ENCODE assay signal across 13 cellular contexts in genomic region chr14:79016828-79017505, GRCh38.
A peak's percentile ranks its signal among the peaks of the same experiment; 100 is the strongest.
DNase-seq lines count a peak whose midpoint lies in the region; ATAC-seq lines count a peak whose summit lies in the region.
"Had no signal": no experiment of that assay in that cellular context is flagged by ENCODE, and none has a peak within 500 bp of the region (broad histone marks: within the 10 kb centered on the region; RNA-seq: fewer than 3 reads in every experiment).

No MANE protein-coding gene starts in this region.

- no peak for ATAC-seq in HG03159 (IDR thresholded peaks at IDR 0.05; ENCODE audit: unreplicated experiment)
- ATAC-seq: activated naive CD8-positive, alpha-beta T cell treated with anti-CD3 and anti-CD28 coated beads, Interleukin-2, amount 50 U/mL, for 24 hours; T-helper 17 cell had no signal

- H3K27me3 ChIP-seq in trophoblast cell (ENCODE audit: insufficient read depth, low read length): no peaks in the 10 kb centered on the region
- H3K27me3 ChIP-seq: neutrophil had no signal

- DNase-seq in DMS79 treated with DMSO at 0.1 percent for 48 hours (lab: John Stamatoyannopoulos, UW) (peak; percentile 95), NCI-H1694 treated with DMSO at 0.1 percent for 48 hours (lab: John Stamatoyannopoulos, UW) (peak; percentile 60), dedifferentiated amniotic fluid mesenchymal stem cell (ENCODE audit: extremely low spot score) (peak; percentile 50), non-pigmented ciliary epithelial cell (ENCODE audit: low read depth) (peak; percentile 72), T-helper 1 cell (no peak), trophoblast cell (no peak)
- DNase-seq in activated effector memory CD4-positive, alpha-beta T cell treated with Interleukin-2 at 50 U/mL for 16 hours: no peak
- DNase-seq: activated naive CD8-positive, alpha-beta T cell treated with anti-CD3 and anti-CD28 coated beads, Interleukin-2, amount 50 U/mL, for 24 hours; left ventricle myocardium inferior; NCI-H82; T-helper 17 cell had no signal

- no peak overlapping the region for H3K4ac ChIP-seq in trophoblast cell (ENCODE audit: low read depth, low read length)

- no peak overlapping the region for H3K14ac ChIP-seq in trophoblast cell (ENCODE audit: low read length)

- no peaks in the 10 kb centered on the region for H3K79me2 ChIP-seq in trophoblast cell (ENCODE audit: control insufficient read depth, insufficient read depth, low read length, poor library complexity)

- H3K36me3 ChIP-seq in trophoblast cell (ENCODE audit: control insufficient read depth in 1 of 2, insufficient read depth in 2 of 2, low read length in 2 of 2): no peaks in the 10 kb centered on the region
- H3K36me3 ChIP-seq: left ventricle myocardium inferior, neutrophil had no signal

- no peak overlapping the region for H3K23ac ChIP-seq in trophoblast cell (ENCODE audit: low read length)

- no peak overlapping the region for H2BK120ac ChIP-seq in trophoblast cell (ENCODE audit: insufficient read depth, low read length, poor library complexity)

- H3K4me2 ChIP-seq in trophoblast cell (ENCODE audit: low read length): no peak overlapping the region

- H3K27ac ChIP-seq in trophoblast cell (ENCODE audit: low read depth, low read length): no peak overlapping the region
- H3K27ac ChIP-seq: left ventricle myocardium inferior, neutrophil had no signal

- no peaks in the 10 kb centered on the region for H3K79me1 ChIP-seq in trophoblast cell (ENCODE audit: low read length)

- peaks cover 0 to 6% of the 10 kb centered on the region in 2 experiments for H3K4me1 ChIP-seq in trophoblast cell (ENCODE audit: control insufficient read depth in 1 of 2, insufficient read depth in 2 of 2, low read length in 2 of 2)
- H3K4me1 ChIP-seq: left ventricle myocardium inferior had no signal

- H3K18ac ChIP-seq in trophoblast cell (ENCODE audit: low read length): no peak overlapping the region

- H3K9me3 ChIP-seq in trophoblast cell (ENCODE audit: insufficient read depth, low read depth, low read length): no peaks in the 10 kb centered on the region
- H3K9me3 ChIP-seq: left ventricle myocardium inferior, neutrophil had no signal

- no peak overlapping the region for H4K91ac ChIP-seq in trophoblast cell (ENCODE audit: low read depth, low read length)

- no peak overlapping the region for H2AK5ac ChIP-seq in trophoblast cell (ENCODE audit: low read length)

- H3K9ac ChIP-seq in trophoblast cell (ENCODE audit: low read length): no peak overlapping the region

- H3K4me3 ChIP-seq in trophoblast cell (ENCODE audit: low read depth, low read length): no peak overlapping the region
- H3K4me3 ChIP-seq: left ventricle myocardium inferior had no signal

- no peak overlapping the region for H4K8ac ChIP-seq in trophoblast cell (ENCODE audit: low read depth, low read length)

- H2BK5ac ChIP-seq in trophoblast cell (ENCODE audit: low read depth, low read length, poor library complexity): no peak overlapping the region

- H2AFZ ChIP-seq in trophoblast cell (ENCODE audit: insufficient read depth, low read length, poor library complexity): no peak overlapping the region

- H2BK12ac ChIP-seq in trophoblast cell (ENCODE audit: low read length): no peak overlapping the region

- no CpG with 5 or more reads among the region's 7 CpGs for WGBS in trophoblast cell (ENCODE audit: extremely low coverage, insufficient coverage, insufficient read length)

- H4K12ac ChIP-seq in trophoblast cell (ENCODE audit: low read depth, low read length): no peak overlapping the region

Comparison
In these comparisons a context has a peak if more than half of its experiments do, and no peak if none do; other contexts are left out.
1. DNase-seq: peak in DMS79 treated with DMSO at 0.1 percent for 48 hours (single experiment), NCI-H1694 treated with DMSO at 0.1 percent for 48 hours (single experiment), dedifferentiated amniotic fluid mesenchymal stem cell (single experiment) and non-pigmented ciliary epithelial cell (single experiment); none in activated effector memory CD4-positive, alpha-beta T cell treated with Interleukin-2 at 50 U/mL for 16 hours (single experiment), T-helper 1 cell (0 of 5) and trophoblast cell (0 of 2).